ENCODE assay signal across 29 cellular contexts in genomic region chr7:79732535-79732934, GRCh38.
"Had no signal": no experiment of that assay in that cellular context is flagged by ENCODE, and none has a peak within 500 bp of the region (broad histone marks: within the 10 kb centered on the region; RNA-seq: fewer than 3 reads in every experiment).

No MANE protein-coding gene starts in this region.

- H3K9me3 ChIP-seq: thyroid gland, vagina had no signal

- DNase-seq: natural killer cell; occipital lobe; ovary; posterior cingulate gyrus; psoas muscle; right cardiac atrium; stimulated activated CD4-positive, alpha-beta T cell treated with anti-CD3 and anti-CD28 coated beads, Interleukin-12 subunit alpha, Interleukin-12 subunit beta, amount 100 ng/mL, for 4 hours; stimulated activated CD4-positive, alpha-beta T cell treated with anti-CD3 and anti-CD28 coated beads, Interleukin-1b, Interleukin-23, amount 100 ng/mL, for 48 hours; stimulated activated CD4-positive, alpha-beta T cell treated with anti-CD3 and anti-CD28 coated beads, Interleukin-4, amount 100 ng/mL, for 1 hour; stimulated activated CD4-positive, alpha-beta T cell treated with anti-CD3 and anti-CD28 coated beads, Interleukin-4, amount 100 ng/mL, for 4 hours; stimulated activated CD8-positive, alpha-beta memory T cell treated with anti-CD3 and anti-CD28 coated beads, Interleukin-4, amount 100 ng/mL, for 48 hours; stimulated activated naive B cell treated with anti-CD40 and anti-IgM and Interleukin-4, amounts not matched to agents 10 μg/mL and 1 μg/mL and 100 μg/mL, for 72 hours; stimulated activated naive CD4-positive, alpha-beta T cell treated with Interleukin-2 at 50 U/mL for 16 hours; stomach; thyroid gland; trophoblast cell; upper lobe of left lung had no signal

- H3K79me2 ChIP-seq: parathyroid adenoma had no signal

- ATAC-seq: natural killer cell; psoas muscle; right cardiac atrium; sciatic nerve; stimulated activated naive B cell treated with anti-CD40 and anti-IgM and Interleukin-4, amounts not matched to agents 10 μg/mL and 1 μg/mL and 100 μg/mL, for 72 hours had no signal

- H3K36me3 Mint-ChIP-seq: neural progenitor cell; stimulated activated naive B cell treated with anti-CD40 and anti-IgM and Interleukin-4, amounts not matched to agents 10 μg/mL and 1 μg/mL and 100 μg/mL, for 72 hours had no signal

- H3K27ac ChIP-seq: neural progenitor cell, ovary, parathyroid adenoma, psoas muscle, skin epidermis, spleen, stomach, thoracic aorta, thyroid gland, tibial nerve, upper lobe of left lung, vagina had no signal

- H3K4me3 Mint-ChIP-seq: natural killer cell; nephron; neural progenitor cell; stimulated activated naive B cell treated with anti-CD40 and anti-IgM and Interleukin-4, amounts not matched to agents 10 μg/mL and 1 μg/mL and 100 μg/mL, for 72 hours; stimulated activated naive CD8-positive, alpha-beta T cell treated with anti-CD3 and anti-CD28 coated beads, Interleukin-15, Interleukin-2, amounts not matched to agents 100 ng/mL and 50 ng/mL, for 24 hours had no signal

- H2AFZ ChIP-seq: neural progenitor cell, parathyroid adenoma had no signal

- H3K4me1 Mint-ChIP-seq: natural killer cell; nephron; neural progenitor cell; stimulated activated naive B cell treated with anti-CD40 and anti-IgM and Interleukin-4, amounts not matched to agents 10 μg/mL and 1 μg/mL and 100 μg/mL, for 72 hours had no signal

- H3K4me1 ChIP-seq: neural progenitor cell, parathyroid adenoma, psoas muscle, spleen, stomach, thyroid gland, tibial nerve, upper lobe of left lung, vagina had no signal

- H3K4me3 ChIP-seq: neural progenitor cell, ovary, psoas muscle, skin epidermis, smooth muscle cell, spleen, stomach, thoracic aorta, thyroid gland, tibial nerve, upper lobe of left lung, vagina had no signal

- H3K9ac ChIP-seq: neural progenitor cell, parathyroid adenoma had no signal

- H3K27ac Mint-ChIP-seq: natural killer cell; nephron; neural progenitor cell; progenitor cell of endocrine pancreas; stimulated activated naive B cell treated with anti-CD40 and anti-IgM and Interleukin-4, amounts not matched to agents 10 μg/mL and 1 μg/mL and 100 μg/mL, for 72 hours; stimulated activated naive CD8-positive, alpha-beta T cell treated with anti-CD3 and anti-CD28 coated beads, Interleukin-15, Interleukin-2, amounts not matched to agents 100 ng/mL and 50 ng/mL, for 24 hours had no signal

- H3K4me2 ChIP-seq: neural progenitor cell, smooth muscle cell had no signal

- H3K27me3 ChIP-seq: neural progenitor cell, ovary, spleen, stomach, thyroid gland, tibial nerve, upper lobe of left lung, vagina had no signal

- H3K36me3 ChIP-seq: neural progenitor cell, ovary, spleen, stomach, thoracic aorta, thyroid gland, tibial nerve, upper lobe of left lung, vagina had no signal
